Comparison of ENCODE assay signal across 26 cellular contexts in the genomic region with DNA sequence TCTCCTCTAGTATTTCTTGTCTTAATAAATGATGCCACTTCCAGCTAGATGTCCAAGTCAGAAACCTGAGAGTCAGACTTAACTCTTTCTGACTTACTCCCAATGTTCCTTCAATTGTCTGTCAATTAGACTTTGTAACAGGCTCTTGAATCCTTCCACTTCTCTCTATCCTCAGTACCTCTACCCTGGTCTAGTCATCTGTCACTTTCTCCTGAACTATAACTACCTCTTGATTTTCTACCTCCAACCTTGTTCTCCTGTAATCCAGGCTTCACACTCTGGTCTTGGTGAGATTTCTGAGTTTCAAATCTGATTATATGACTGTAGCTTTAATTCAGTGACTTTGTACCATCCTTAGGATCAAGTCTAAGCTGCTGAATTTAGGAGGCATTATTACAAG.
"Had no signal": no experiment of that assay in that cellular context is flagged by ENCODE, and none has a peak within 500 bp of the region (broad histone marks: within the 10 kb centered on the region; RNA-seq: fewer than 3 reads in every experiment).

No MANE protein-coding gene starts in this region.

- H3K27ac Mint-ChIP-seq: dendritic cell treated with granulocyte-macrophage colony-stimulating factor and Interleukin-4, amounts not matched to agents 40 ng/mL and 50 ng/mL, for 4 days; effector memory CD8-positive, alpha-beta T cell; endodermal cell; mesothelial cell of epicardium; naive B cell; naive thymus-derived CD8-positive, alpha-beta T cell had no signal

- H3K36me3 Mint-ChIP-seq: mesothelial cell of epicardium, naive B cell had no signal

- H3K4me1 Mint-ChIP-seq: endodermal cell, mesothelial cell of epicardium had no signal

- ATAC-seq: effector memory CD8-positive, alpha-beta T cell; esophagus mucosa; gastrocnemius medialis; heart right ventricle; left cardiac atrium; left lung; left ventricle myocardium superior; lower lobe of right lung; mucosa of descending colon; naive thymus-derived CD8-positive, alpha-beta T cell had no signal

- DNase-seq: cortex of kidney; effector CD8-positive, alpha-beta T cell; effector memory CD8-positive, alpha-beta T cell; endodermal cell; erythroblast; esophagus squamous epithelium; foreskin fibroblast; foreskin melanocyte; gastrocnemius medialis; glutamatergic neuron; head of caudate nucleus; heart right ventricle; hippocampal formation; left cardiac atrium; left lung; left ventricle myocardium superior; lower lobe of right lung; mesenchymal stem cell; mucosa of descending colon; naive B cell; naive thymus-derived CD8-positive, alpha-beta T cell had no signal

- FAIRE-seq: endometrium, islet of Langerhans had no signal

- H3K9me3 Mint-ChIP-seq: dendritic cell treated with granulocyte-macrophage colony-stimulating factor and Interleukin-4, amounts not matched to agents 40 ng/mL and 50 ng/mL, for 4 days; effector memory CD8-positive, alpha-beta T cell had no signal

- H3K27me3 Mint-ChIP-seq: dendritic cell treated with granulocyte-macrophage colony-stimulating factor and Interleukin-4, amounts not matched to agents 40 ng/mL and 50 ng/mL, for 4 days; effector memory CD8-positive, alpha-beta T cell; naive B cell; naive thymus-derived CD8-positive, alpha-beta T cell had no signal

- H3K4me3 Mint-ChIP-seq: dendritic cell treated with granulocyte-macrophage colony-stimulating factor and Interleukin-4, amounts not matched to agents 40 ng/mL and 50 ng/mL, for 4 days; effector memory CD8-positive, alpha-beta T cell; endodermal cell; mesothelial cell of epicardium; naive B cell; naive thymus-derived CD8-positive, alpha-beta T cell had no signal
